ENCODE assay signal across 1 cellular context in genomic region chr7:4006687-4007086, GRCh38.
A peak's percentile ranks its signal among the peaks of the same experiment; 100 is the strongest.
TF ChIP-seq lines count a peak whose summit lies in the region.

No MANE protein-coding gene starts in this region.

TF ChIP-seq in HepG2, 621 proteins besides CTCF, POLR2A, EP300 and RAD21 (continued from another document and continues in another):
- TF ChIP-seq FOXP1 (IDR thresholded peaks at IDR 0.05) (no peak), FOXP1 (CRISPR knock-in tag; IDR thresholded peaks at IDR 0.05) (peak; percentile 69; the same call in 1 of the 2 replicates), CBX2 (IDR thresholded peaks at IDR 0.05; ENCODE audit: low read depth, low read length) (no peak), CBX2 (CRISPR knock-in tag; IDR thresholded peaks at IDR 0.05; ENCODE audit: low read depth) (no peak), SP5 (CRISPR knock-in tag; IDR thresholded peaks at IDR 0.05; ENCODE audit: borderline replicate concordance, low read depth) (peak; percentile 43; the same call in 1 of the 2 replicates), MLLT10 (CRISPR knock-in tag; IDR thresholded peaks at IDR 0.05) (no peak), REL (CRISPR knock-in tag; conservative IDR thresholded peaks at IDR 0.05) (no peak), CCDC6 (CRISPR knock-in tag; IDR thresholded peaks at IDR 0.05) (no peak), PBX2 (CRISPR knock-in tag; IDR thresholded peaks at IDR 0.05) (no peak), CEBPG (CRISPR knock-in tag; IDR thresholded peaks at IDR 0.05) (no peak), ZNF572 (CRISPR knock-in tag; IDR thresholded peaks at IDR 0.05) (no peak), RCOR2 (CRISPR knock-in tag; IDR thresholded peaks at IDR 0.05) (no peak), ERF (CRISPR knock-in tag; IDR thresholded peaks at IDR 0.05) (peak; percentile 59; the same call in 1 of the 2 replicates), SAFB2 (CRISPR knock-in tag; IDR thresholded peaks at IDR 0.05; ENCODE audit: borderline replicate concordance, low read depth) (no peak), HBP1 (CRISPR knock-in tag; IDR thresholded peaks at IDR 0.05; ENCODE audit: low read depth) (no peak), ZNF576 (CRISPR knock-in tag; IDR thresholded peaks at IDR 0.05) (no peak), YY1 (IDR thresholded peaks at IDR 0.05; ENCODE audit: insufficient read depth, insufficient replicate concordance, low read depth, low read length) (no peak), ZNF768 (CRISPR knock-in tag; IDR thresholded peaks at IDR 0.05) (no peak), ZNF567 (CRISPR knock-in tag; IDR thresholded peaks at IDR 0.05; ENCODE audit: borderline replicate concordance) (no peak), TOPORS (CRISPR knock-in tag; IDR thresholded peaks at IDR 0.05) (no peak), BHLHE40 (IDR thresholded peaks at IDR 0.05; ENCODE audit: low read length) (no peak), CBX1 (IDR thresholded peaks at IDR 0.05; ENCODE audit: low read depth) (peak; percentile 26), ZNF770 (CRISPR knock-in tag; IDR thresholded peaks at IDR 0.05) (no peak), NKX3-1 (CRISPR knock-in tag; IDR thresholded peaks at IDR 0.05) (no peak), ZNF256 (CRISPR knock-in tag; conservative IDR thresholded peaks at IDR 0.05) (no peak), HHEX (CRISPR knock-in tag; IDR thresholded peaks at IDR 0.05) (no peak), JUN (CRISPR knock-in tag; IDR thresholded peaks at IDR 0.05) (no peak), NFIB (CRISPR knock-in tag; IDR thresholded peaks at IDR 0.05; ENCODE audit: borderline replicate concordance) (no peak), HMGXB3 (CRISPR knock-in tag; IDR thresholded peaks at IDR 0.05; ENCODE audit: borderline replicate concordance) (no peak), ZNF749 (CRISPR knock-in tag; IDR thresholded peaks at IDR 0.05; ENCODE audit: borderline replicate concordance) (no peak), ZNF3 (CRISPR knock-in tag; IDR thresholded peaks at IDR 0.05) (no peak), ZNF292 (CRISPR knock-in tag; IDR thresholded peaks at IDR 0.05; ENCODE audit: borderline replicate concordance, low read depth) (peak; percentile 64; the same call in 1 of the 2 replicates), ZNF318 (CRISPR knock-in tag; IDR thresholded peaks at IDR 0.05) (no peak), ZBTB1 (CRISPR knock-in tag; IDR thresholded peaks at IDR 0.05; ENCODE audit: borderline replicate concordance) (no peak)
- TF ChIP-seq, protein P1, sequence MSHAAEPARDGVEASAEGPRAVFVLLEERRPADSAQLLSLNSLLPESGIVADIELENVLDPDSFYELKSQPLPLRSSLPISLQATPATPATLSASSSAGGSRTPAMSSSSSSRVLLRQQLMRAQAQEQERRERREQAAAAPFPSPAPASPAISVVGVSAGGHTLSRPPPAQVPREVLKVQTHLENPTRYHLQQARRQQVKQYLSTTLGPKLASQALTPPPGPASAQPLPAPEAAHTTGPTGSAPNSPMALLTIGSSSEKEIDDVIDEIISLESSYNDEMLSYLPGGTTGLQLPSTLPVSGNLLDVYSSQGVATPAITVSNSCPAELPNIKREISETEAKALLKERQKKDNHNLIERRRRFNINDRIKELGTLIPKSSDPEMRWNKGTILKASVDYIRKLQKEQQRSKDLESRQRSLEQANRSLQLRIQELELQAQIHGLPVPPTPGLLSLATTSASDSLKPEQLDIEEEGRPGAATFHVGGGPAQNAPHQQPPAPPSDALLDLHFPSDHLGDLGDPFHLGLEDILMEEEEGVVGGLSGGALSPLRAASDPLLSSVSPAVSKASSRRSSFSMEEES (CRISPR knock-in tag; IDR thresholded peaks at IDR 0.05): peak; percentile 73
- TF ChIP-seq, protein P2, sequence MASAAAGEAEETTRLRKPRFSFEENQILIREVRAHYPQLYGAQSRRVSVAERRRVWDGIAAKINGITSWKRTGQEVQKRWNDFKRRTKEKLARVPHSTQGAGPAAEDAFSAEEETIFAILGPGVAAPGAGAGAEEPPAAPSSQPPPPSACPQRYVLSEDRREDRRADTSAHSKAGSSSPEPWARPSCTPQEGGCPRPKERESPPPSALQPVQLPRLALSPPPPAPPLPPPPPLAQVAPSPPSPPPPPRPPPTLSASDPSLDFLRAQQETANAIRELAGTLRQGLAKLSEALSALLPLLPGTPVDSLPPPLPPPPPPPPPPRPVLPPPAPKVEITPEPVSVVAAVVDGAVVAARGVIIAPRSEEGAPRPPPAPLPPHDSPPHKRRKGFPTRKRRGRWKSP (CRISPR knock-in tag; IDR thresholded peaks at IDR 0.05): no peak
- TF ChIP-seq, protein P3, sequence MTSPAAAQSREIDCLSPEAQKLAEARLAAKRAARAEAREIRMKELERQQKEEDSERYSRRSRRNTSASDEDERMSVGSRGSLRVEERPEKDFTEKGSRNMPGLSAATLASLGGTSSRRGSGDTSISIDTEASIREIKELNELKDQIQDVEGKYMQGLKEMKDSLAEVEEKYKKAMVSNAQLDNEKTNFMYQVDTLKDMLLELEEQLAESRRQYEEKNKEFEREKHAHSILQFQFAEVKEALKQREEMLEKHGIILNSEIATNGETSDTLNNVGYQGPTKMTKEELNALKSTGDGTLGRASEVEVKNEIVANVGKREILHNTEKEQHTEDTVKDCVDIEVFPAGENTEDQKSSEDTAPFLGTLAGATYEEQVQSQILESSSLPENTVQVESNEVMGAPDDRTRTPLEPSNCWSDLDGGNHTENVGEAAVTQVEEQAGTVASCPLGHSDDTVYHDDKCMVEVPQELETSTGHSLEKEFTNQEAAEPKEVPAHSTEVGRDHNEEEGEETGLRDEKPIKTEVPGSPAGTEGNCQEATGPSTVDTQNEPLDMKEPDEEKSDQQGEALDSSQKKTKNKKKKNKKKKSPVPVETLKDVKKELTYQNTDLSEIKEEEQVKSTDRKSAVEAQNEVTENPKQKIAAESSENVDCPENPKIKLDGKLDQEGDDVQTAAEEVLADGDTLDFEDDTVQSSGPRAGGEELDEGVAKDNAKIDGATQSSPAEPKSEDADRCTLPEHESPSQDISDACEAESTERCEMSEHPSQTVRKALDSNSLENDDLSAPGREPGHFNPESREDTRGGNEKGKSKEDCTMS (CRISPR knock-in tag; conservative IDR thresholded peaks at IDR 0.05): no peak
